19 cellular contexts compared by ENCODE assay signal in genomic region chr9:130329061-130329460, GRCh38.
"Had no signal": no experiment of that assay in that cellular context is flagged by ENCODE, and none has a peak within 500 bp of the region (broad histone marks: within the 10 kb centered on the region; RNA-seq: fewer than 3 reads in every experiment).

No MANE protein-coding gene starts in this region.

- H3K27me3 ChIP-seq: thyroid gland had no signal

- H3K27ac Mint-ChIP-seq: activated CD4-positive, alpha-beta T cell treated with anti-CD3 and anti-CD28 coated beads, Interleukin-2, amount 10 ng/mL, durations not matched to agents 7 days and 5 days; activated naive CD8-positive, alpha-beta T cell; activated T-cell treated with anti-CD3 and anti-CD28 coated beads, Interleukin-2, amount 50 U/mL, for 72 hours; memory B cell; progenitor cell of endocrine pancreas; T-cell had no signal

- H3K4me3 ChIP-seq: coronary artery, left lung, SJSA1, thyroid gland had no signal

- H3K36me3 Mint-ChIP-seq: activated naive CD8-positive, alpha-beta T cell; brain; memory B cell; T-cell had no signal

- DNase-seq: activated CD4-positive, alpha-beta T cell treated with anti-CD3 and anti-CD28 coated beads, Interleukin-2, amount 10 ng/mL, durations not matched to agents 7 days and 5 days; activated CD8-positive, alpha-beta memory T cell treated with anti-CD3 and anti-CD28 coated beads, Interleukin-2, amount 50 U/mL, for 48 hours; activated gamma-delta T cell treated with Interleukin-2 at 50 U/mL for 16 hours; activated T-cell treated with anti-CD3 and anti-CD28 coated beads, Interleukin-2, amount 50 U/mL, for 72 hours; amygdala; central memory CD4-positive, alpha-beta T cell; effector CD4-positive, alpha-beta T cell; foreskin melanocyte; left lung; stimulated activated CD4-positive, alpha-beta T cell treated with anti-CD3 and anti-CD28 coated beads, Interleukin-1b, Interleukin-23, amount 100 ng/mL, for 48 hours; T-cell; T-helper 9 cell; thyroid gland had no signal

- H3K4me1 Mint-ChIP-seq: activated CD4-positive, alpha-beta T cell treated with anti-CD3 and anti-CD28 coated beads, Interleukin-2, amount 10 ng/mL, durations not matched to agents 7 days and 5 days had no signal

- H3K36me3 ChIP-seq: left lung, SJSA1, thyroid gland had no signal

- H3K27ac ChIP-seq: left lung, SJSA1 had no signal

- H3K4me3 Mint-ChIP-seq: activated CD4-positive, alpha-beta T cell treated with anti-CD3 and anti-CD28 coated beads, Interleukin-2, amount 10 ng/mL, durations not matched to agents 7 days and 5 days; activated naive CD8-positive, alpha-beta T cell; activated T-cell treated with anti-CD3 and anti-CD28 coated beads, Interleukin-2, amount 50 U/mL, for 72 hours; memory B cell; T-cell had no signal

- H3K9me3 Mint-ChIP-seq: activated CD4-positive, alpha-beta T cell treated with anti-CD3 and anti-CD28 coated beads, Interleukin-2, amount 10 ng/mL, durations not matched to agents 7 days and 5 days; activated T-cell treated with anti-CD3 and anti-CD28 coated beads, Interleukin-2, amount 50 U/mL, for 72 hours; memory B cell; T-cell had no signal

- ATAC-seq: activated T-cell treated with anti-CD3 and anti-CD28 coated beads, Interleukin-2, amount 50 U/mL, for 72 hours; T-cell had no signal

- H3K4me1 ChIP-seq: left lung had no signal

- H3K9me3 ChIP-seq: left lung, SJSA1, thyroid gland had no signal
